Comparison of ENCODE assay signal across 14 cellular contexts in the genomic region with DNA sequence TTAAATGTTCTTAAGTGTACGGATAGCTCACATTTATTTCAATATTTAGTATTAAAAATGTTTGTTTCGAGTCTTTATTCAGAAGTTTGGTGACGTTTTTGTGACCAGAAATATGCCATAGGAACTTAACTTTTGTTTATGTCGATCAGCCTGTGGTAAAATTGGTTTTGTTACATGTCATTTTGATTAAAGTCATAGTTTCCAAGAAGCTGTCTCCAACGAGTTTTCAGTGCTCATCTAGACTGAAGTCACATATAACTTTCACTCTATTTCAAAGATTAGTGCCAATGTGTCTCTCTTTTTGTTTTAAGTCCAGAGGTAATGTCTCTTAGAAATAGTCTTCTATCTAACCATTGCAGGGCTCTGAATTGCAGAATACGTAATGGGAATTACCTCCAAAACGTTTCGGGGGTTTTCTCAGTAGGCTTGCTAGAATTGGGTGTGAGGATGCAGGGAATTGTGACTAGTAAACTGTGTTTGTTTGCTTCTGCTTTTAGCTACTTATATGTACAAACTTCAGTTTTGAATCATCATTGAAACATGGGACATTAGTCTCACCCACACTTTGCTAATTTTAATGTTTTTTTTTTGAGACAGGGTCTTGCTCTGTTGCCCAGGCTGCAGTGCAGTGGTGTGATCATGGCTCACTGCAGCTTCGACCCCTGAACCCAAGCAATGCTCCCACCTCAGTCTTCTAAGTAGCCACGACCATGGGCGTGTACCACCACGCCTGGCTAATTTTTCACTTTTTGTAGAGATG. TPM values are rescaled to one million over a fixed set of nuclear protein-coding genes. Genes with fewer than 3 reads are reported as not detected.
DNase-seq lines count a peak whose midpoint lies in the region; ATAC-seq, FAIRE-seq and TF ChIP-seq lines count a peak whose summit lies in the region.
"Had no signal": no experiment of that assay in that cellular context is flagged by ENCODE, and none has a peak within 500 bp of the region (broad histone marks: within the 10 kb centered on the region; RNA-seq: fewer than 3 reads in every experiment).

No MANE protein-coding gene starts in this region.

- H3K4me2 ChIP-seq in PC-3 (ENCODE audit: low read length) (peak overlapping the region; percentile 88), K562 (ENCODE audit: insufficient read depth, low read length) (no peak overlapping the region)

- H3K4me1 Mint-ChIP-seq in Caco-2 (ENCODE audit: low read depth, unreplicated experiment) = no peaks in the 10 kb centered on the region

- intact Hi-C loops in A673 (cut with micrococcal nuclease; ENCODE audit: unreplicated experiment) = loop anchor here (2.0 to 5.0 kb wide), 2 partner anchors 57 to 119 kb away; partner anchors contain the start of gene BMF
- intact Hi-C loops in PC-3 (cut with micrococcal nuclease) = loop anchor here (5.0 kb wide), 1 partner anchor 117 kb away; no protein-coding TSS in a partner anchor
- intact Hi-C loops in K562 (cut with micrococcal nuclease) = loop anchor here (5.0 kb wide), 1 partner anchor 112 kb away; no protein-coding TSS in a partner anchor
- intact Hi-C loops in Caco-2 (cut with micrococcal nuclease; ENCODE audit: unreplicated experiment) = no loop called here
- intact Hi-C loops in heart right ventricle (cut with DNase I) = loop anchor here in 5 of 10 donors (5.0 kb wide), 3 partner anchors 57 to 122 kb away; partner anchors contain the start of gene BMF (in 3 of the 5)

- no peaks in the 10 kb centered on the region for H3K9me3 ChIP-seq in A673 (ENCODE audit: low read depth, low read length, poor library complexity, severe bottlenecking)
- no peaks in the 10 kb centered on the region for H3K9me3 ChIP-seq in PC-3 (ENCODE audit: low read length)
- no peaks in the 10 kb centered on the region for H3K9me3 ChIP-seq in K562 (replicated peaks; ENCODE audit: control insufficient read depth, insufficient read depth, low read depth, low read length)
- H3K9me3 ChIP-seq in Caco-2 = no peaks in the 10 kb centered on the region
- no peaks in the 10 kb centered on the region for H3K9me3 ChIP-seq in heart right ventricle
- H3K9me3 ChIP-seq: prostate gland, testis had no signal

- no peaks in the 10 kb centered on the region for H3K9me1 ChIP-seq in K562 (ENCODE audit: control insufficient read depth, insufficient read depth, low read length)

- peaks cover 18% of the 10 kb centered on the region; the same call in 1 of the 2 replicates for H4K20me1 ChIP-seq in PC-3 (ENCODE audit: low read length)
- H4K20me1 ChIP-seq in K562 (replicated peaks; ENCODE audit: control insufficient read depth, insufficient read depth, low read length) = peaks cover 7% of the 10 kb centered on the region; the same call in 1 of the 2 replicates

- no peak for ATAC-seq in PC-3
- no peak for ATAC-seq in K562
- ATAC-seq in heart right ventricle = no peak

- no peak overlapping the region for H2AFZ ChIP-seq in PC-3 (ENCODE audit: low read length)
- H2AFZ ChIP-seq in K562 (ENCODE audit: low read depth, low read length) = no peak overlapping the region

- H3K27me3 ChIP-seq in A673 (replicated peaks; ENCODE audit: insufficient read depth, low read depth, low read length, poor library complexity) = no peaks in the 10 kb centered on the region
- no peaks in the 10 kb centered on the region for H3K27me3 ChIP-seq in PC-3 (ENCODE audit: low read length)
- no peaks in the 10 kb centered on the region for H3K27me3 ChIP-seq in K562 (ENCODE audit: control insufficient read depth in 2 of 2, insufficient read depth in 2 of 2, low read length in 2 of 2)
- H3K27me3 ChIP-seq in Caco-2 (replicated peaks; ENCODE audit: control insufficient read depth, insufficient read depth, low read length) = no peaks in the 10 kb centered on the region
- no peaks in the 10 kb centered on the region for H3K27me3 ChIP-seq in heart right ventricle
- H3K27me3 ChIP-seq: testis had no signal

- POLR2A ChIA-PET in A673 (lab: Charles Lee; ENCODE audit: low non-redundant PET) = no interaction called here
- POLR2A ChIA-PET in PC-3 (lab: Charles Lee; ENCODE audit: unreplicated experiment) = no interaction called here
- POLR2A ChIA-PET in K562 (lab: Yijun Ruan, JAX) = interaction anchor here (0.7 to 1.7 kb wide), 7 partner anchors 76 to 159 kb away, joined by 3 to 4 read pairs (median 3); partner anchors contain the start of gene SRP14
- POLR2A ChIA-PET in Caco-2 (lab: Charles Lee) = interaction anchor here (0.9 kb wide), 1 partner anchor 65 kb away, joined by 3 read pairs; no protein-coding TSS in a partner anchor

- H3K9ac ChIP-seq in PC-3 (ENCODE audit: low read length) (no peak overlapping the region), K562 (ENCODE audit: insufficient read depth in 1 of 2, low read depth in 2 of 2, low read length in 2 of 2) (peak overlapping the region in 1 of 2 experiments; percentile 9; a peak in 1 of 4 replicates)

- H3K4me3 ChIP-seq in A673 (ENCODE audit: low read depth, low read length, poor library complexity, severe bottlenecking) (peak overlapping the region; percentile 81), PC-3 (ENCODE audit: low read length) (peak overlapping the region; percentile 83), K562 (no peak overlapping the region; the same call in 1 of the 2 replicates), Caco-2 (ENCODE audit: low read depth, low read length) (no peak overlapping the region), heart right ventricle (no peak overlapping the region)
- H3K4me3 ChIP-seq: prostate gland, testis had no signal

- no peak overlapping the region for H3K4me3 Mint-ChIP-seq in Caco-2 (ENCODE audit: unreplicated experiment)

- H3K9me3 Mint-ChIP-seq in Caco-2 (ENCODE audit: unreplicated experiment) = no peaks in the 10 kb centered on the region

- TF ChIP-seq CTCF in A673 (conservative IDR thresholded peaks at IDR 0.05; ENCODE audit: low read depth, low read length) = no peak
- TF ChIP-seq CTCF in PC-3 (conservative IDR thresholded peaks at IDR 0.05; ENCODE audit: low read depth, low read length) = no peak
- no peak for TF ChIP-seq CTCF in K562 (IDR thresholded peaks at IDR 0.05 in 2 of 3, conservative IDR thresholded peaks at IDR 0.05 in 1 of 3; ENCODE audit: insufficient read depth in 2 of 3, low read depth in 1 of 3, low read length in 3 of 3)
- no peak for TF ChIP-seq CTCF in Caco-2 (IDR thresholded peaks at IDR 0.05; ENCODE audit: insufficient read depth in 1 of 2, low read depth in 1 of 2, low read length in 1 of 2, severe bottlenecking in 1 of 2, unreplicated experiment in 1 of 2)
- TF ChIP-seq CTCF in heart right ventricle (IDR thresholded peaks at IDR 0.05) = no peak

- H3K27me3 Mint-ChIP-seq in Caco-2 (ENCODE audit: insufficient read depth, unreplicated experiment) = no peaks in the 10 kb centered on the region

- WGBS in K562 (ENCODE audit: insufficient coverage, low coverage, missing lambda C conversion rate) = 72% methylated on average over 12 of the region's 12 CpGs
- 88 to 90% methylated on average over 12 of the region's 12 CpGs for WGBS in heart right ventricle, 2 donors

- H3K4me1 ChIP-seq in A673 (ENCODE audit: insufficient read depth, low read length, poor library complexity, severe bottlenecking) = peaks cover 17% of the 10 kb centered on the region
- H3K4me1 ChIP-seq in PC-3 (ENCODE audit: insufficient read depth, low read length) = peaks cover 24% of the 10 kb centered on the region
- H3K4me1 ChIP-seq in K562 (replicated peaks in 1 of 2; ENCODE audit: control insufficient read depth in 2 of 2, insufficient read depth in 2 of 2, low read length in 2 of 2) = peaks cover 0 to 10% of the 10 kb centered on the region in 2 experiments; a peak in 3 of 5 replicates
- peaks cover 14% of the 10 kb centered on the region; the same call in 1 of the 2 replicates for H3K4me1 ChIP-seq in Caco-2
- peaks cover 0 to 30% (median 10%) of the 10 kb centered on the region in 9 donors for H3K4me1 ChIP-seq in heart right ventricle
- H3K4me1 ChIP-seq: prostate gland, testis had no signal

- CTCF ChIA-PET in A673 (lab: Charles Lee) (no interaction called here), PC-3 (lab: Charles Lee) (no interaction called here), K562 (lab: Yijun Ruan, JAX; ENCODE audit: low intra/inter-chr PET ratio) (no interaction called here), Caco-2 (lab: Charles Lee) (no interaction called here)

- no peak for TF ChIP-seq RAD21 in K562 (CRISPR knock-in tag; conservative IDR thresholded peaks at IDR 0.05 in 1 of 2, IDR thresholded peaks at IDR 0.05 in 1 of 2)

- no peaks in the 10 kb centered on the region for H3K9me2 ChIP-seq in PC-3 (replicated peaks; ENCODE audit: low read length)

- peak overlapping the region; percentile 30 for H3K27ac ChIP-seq in A673 (ENCODE audit: low read depth, low read length, poor library complexity, severe bottlenecking)
- H3K27ac ChIP-seq in PC-3 (ENCODE audit: low read length) = no peak overlapping the region
- no peak overlapping the region for H3K27ac ChIP-seq in K562 (ENCODE audit: extremely low read depth, low read depth, low read length)
- H3K27ac ChIP-seq in heart right ventricle = no peak overlapping the region
- H3K27ac ChIP-seq: prostate gland, testis had no signal

- no peaks in the 10 kb centered on the region for H3F3A ChIP-seq in PC-3 (ENCODE audit: low read length, unreplicated experiment)

- H3K79me2 ChIP-seq in PC-3 (ENCODE audit: low read length) = peaks cover 77% of the 10 kb centered on the region
- H3K79me2 ChIP-seq in K562 (ENCODE audit: control insufficient read depth, insufficient read depth, low read length) = peaks cover 66% of the 10 kb centered on the region

- H3K36me3 ChIP-seq in A673 (ENCODE audit: insufficient read depth, low read length, poor library complexity, severe bottlenecking) (peaks cover 61% of the 10 kb centered on the region), PC-3 (ENCODE audit: low read depth, low read length) (peaks cover 47% of the 10 kb centered on the region), K562 (ENCODE audit: control insufficient read depth, insufficient read depth, low read length) (peaks cover 61% of the 10 kb centered on the region), Caco-2 (ENCODE audit: control insufficient read depth, insufficient read depth, low read length) (no peaks in the 10 kb centered on the region), heart right ventricle (peaks cover 0 to 17% (median 0%) of the 10 kb centered on the region in 9 donors)
- H3K36me3 ChIP-seq: prostate gland had no signal

- no peak for TF ChIP-seq EP300 in K562 (IDR thresholded peaks at IDR 0.05; ENCODE audit: low read length)

- H3K27ac Mint-ChIP-seq in Caco-2 (ENCODE audit: unreplicated experiment) = no peak overlapping the region

- peaks cover 27% of the 10 kb centered on the region for H3K36me3 Mint-ChIP-seq in Caco-2 (ENCODE audit: insufficient read depth, unreplicated experiment)

- peak; percentile 33 for FAIRE-seq in GM12892 (lab: Jason Lieb, UNC)
- no peak for FAIRE-seq in K562 (lab: Jason Lieb, UNC)
- no peak for FAIRE-seq in HTR-8/SVneo (lab: Jason Lieb, UNC)
- FAIRE-seq: kidney had no signal

- no peak for TF ChIP-seq POLR2A in GM12892 (IDR thresholded peaks at IDR 0.05; ENCODE audit: low read depth, low read length)
- TF ChIP-seq POLR2A in K562 (conservative IDR thresholded peaks at IDR 0.05) = no peak

- DNase-seq in A673 (ENCODE audit: low spot score) (no peak), GM12892 (ENCODE audit: insufficient read length) (no peak), PC-3 (no peak), K562 (ENCODE audit: extremely low read depth in 1 of 4, low spot score in 3 of 4) (no peak), HTR-8/SVneo (ENCODE audit: insufficient read length, low spot score) (no peak), Caco-2 (no peak), NCI-H2029 (lab: John Stamatoyannopoulos, UW) (no peak), heart right ventricle (no peak)
- DNase-seq: activated naive CD4-positive, alpha-beta T cell; IMR-90; kidney; NCI-H1417 treated with DMSO at 0.1 percent for 48 hours; testis had no signal

- in situ Hi-C loops in K562 (cut with MboI) = no loop called here

- no TSS peak for BruUV-seq in A673 (replicated peaks; lab: Mats Ljungman, UMichigan)
- BruUV-seq in PC-3 (replicated peaks; lab: Mats Ljungman, UMichigan) = no TSS peak
- BruUV-seq in K562 (replicated peaks; lab: Mats Ljungman, UMichigan) = no TSS peak
- no TSS peak for BruUV-seq in Caco-2 (replicated peaks; lab: Mats Ljungman, UMichigan)

RNA-seq across cellular contexts. Expression of gene BUB1B, which starts 3.0 kb away (rescaled TPM):
- total RNA-seq in A673 (2021) = 190 and 196 TPM in 2 replicates
- 49.2 TPM for polyA plus RNA-seq in GM12892 (2012; ENCODE audit: missing spikeins)
- 73.0 and 96.4 TPM in 2 replicates for total RNA-seq in PC-3 (2014; rRNA removed)
- total RNA-seq in K562 (2011; cell fraction: chromatin; rRNA removed; ENCODE audit: low replicate concordance) = 100 and 246 TPM in 2 replicates
- 43.7 and 56.3 TPM in 2 replicates for total RNA-seq in K562 (2011; cell fraction: nucleolus; rRNA removed)
- 69.7 and 78.0 TPM in 2 replicates for total RNA-seq in K562 (2011; cell fraction: nucleoplasm; rRNA removed)
- 73.1 and 79.1 TPM in 2 replicates for total RNA-seq in K562 (2014; rRNA removed)
- total RNA-seq in K562 (2014; rRNA removed; fragmentation: Illumina TruSeq; extraction: Trizol) = 89.7 and 95.5 TPM in 2 replicates
- total RNA-seq in K562 (2015; rRNA removed; fragmentation: Illumina TruSeq; extraction: Trizol) = 81.0 and 82.2 TPM in 2 replicates
- 72.8 and 75.6 TPM in 2 replicates for total RNA-seq in K562 (2021)
- polyA plus RNA-seq in K562 (2011; rRNA removed) = 113 and 118 TPM in 2 replicates
- polyA plus RNA-seq in K562 (2011; cell fraction: cytosol; rRNA removed) = 21.6 and 38.9 TPM in 2 replicates
- 208 and 313 TPM in 2 replicates for polyA plus RNA-seq in K562 (2011; cell fraction: nucleus; rRNA removed)
- polyA plus RNA-seq in K562 (2012) = 46.2 and 52.2 TPM in 2 replicates
- 92.6 and 105 TPM in 2 replicates for polyA plus RNA-seq in K562 (2014; fragmentation: Illumina TruSeq; extraction: Trizol)
- polyA plus RNA-seq in K562 (2014; fragmentation: Nextera tagmentation; extraction: Ambion mirVana) = 10 to 100 TPM; 28.7 to 43.3 TPM
- 93.4 and 94.2 TPM in 2 replicates for polyA plus RNA-seq in K562 (2014; rRNA removed)
- 80.8 and 91.4 TPM in 2 replicates for polyA minus RNA-seq in K562 (2011; rRNA and poly(A)+ RNA removed)
- polyA minus RNA-seq in K562 (2011; cell fraction: cytosol; rRNA and poly(A)+ RNA removed) = 26.2 and 37.5 TPM in 2 replicates
- polyA minus RNA-seq in K562 (2011; cell fraction: nucleus; rRNA and poly(A)+ RNA removed) = 50.5 and 120 TPM in 2 replicates
- total RNA-seq in Caco-2 (2022) = 62.7 and 73.5 TPM in 2 replicates
- 1 to 10 TPM in 6 of 10 donors, under 1 TPM in 4; 0.42 to 5.1 (median 1.3) TPM for total RNA-seq in heart right ventricle
- polyA plus RNA-seq in heart right ventricle = under 1 TPM; 0.17 to 0.80 TPM

RNA-seq across cellular contexts. Expression of gene BMF, which starts 55.2 kb away (rescaled TPM):
- total RNA-seq in A673 (2021) = 18.5 and 29.9 TPM in 2 replicates
- polyA plus RNA-seq in GM12892 (2012; ENCODE audit: missing spikeins) = 22.2 TPM
- 0.95 and 5.2 TPM in 2 replicates for total RNA-seq in PC-3 (2014; rRNA removed)
- total RNA-seq in K562 (2011; cell fraction: chromatin; rRNA removed; ENCODE audit: low replicate concordance) = 0.58 and 3.5 TPM in 2 replicates
- 2.5 and 2.8 TPM in 2 replicates for total RNA-seq in K562 (2011; cell fraction: nucleolus; rRNA removed)
- total RNA-seq in K562 (2011; cell fraction: nucleoplasm; rRNA removed) = 0.81 and 1.7 TPM in 2 replicates
- total RNA-seq in K562 (2014; rRNA removed) = 0.41 and 0.59 TPM in 2 replicates
- total RNA-seq in K562 (2014; rRNA removed; fragmentation: Illumina TruSeq; extraction: Trizol) = 0.25 and 0.32 TPM in 2 replicates
- 0.19 and 0.29 TPM in 2 replicates for total RNA-seq in K562 (2015; rRNA removed; fragmentation: Illumina TruSeq; extraction: Trizol)
- total RNA-seq in K562 (2021) = 0.56 and 0.91 TPM in 2 replicates
- 0.35 and 0.59 TPM in 2 replicates for polyA plus RNA-seq in K562 (2011; rRNA removed)
- polyA plus RNA-seq in K562 (2011; cell fraction: cytosol; rRNA removed) = 0.49 and 0.56 TPM in 2 replicates
- 0.76 and 0.92 TPM in 2 replicates for polyA plus RNA-seq in K562 (2011; cell fraction: nucleus; rRNA removed)
- 0.53 and 3.8 TPM in 2 replicates for polyA plus RNA-seq in K562 (2012)
- 0.52 and 0.87 TPM in 2 replicates for polyA plus RNA-seq in K562 (2014; fragmentation: Illumina TruSeq; extraction: Trizol)
- not detected for polyA plus RNA-seq in K562 (2014; fragmentation: Nextera tagmentation; extraction: Ambion mirVana)
- polyA plus RNA-seq in K562 (2014; rRNA removed) = 0.82 and 0.86 TPM in 2 replicates
- polyA minus RNA-seq in K562 (2011; rRNA and poly(A)+ RNA removed) = 0.54 and 1.1 TPM in 2 replicates
- polyA minus RNA-seq in K562 (2011; cell fraction: cytosol; rRNA and poly(A)+ RNA removed) = 1.2 TPM in 1 of 2 replicates, not detected in the other
- polyA minus RNA-seq in K562 (2011; cell fraction: nucleus; rRNA and poly(A)+ RNA removed) = 0.40 and 1.00 TPM in 2 replicates
- 78.2 and 81.5 TPM in 2 replicates for total RNA-seq in Caco-2 (2022)
- 10 to 100 TPM in 1 of 10 donors, 1 to 10 TPM in 8, under 1 TPM in 1; 0.92 to 10.2 (median 3.0) TPM for total RNA-seq in heart right ventricle
- polyA plus RNA-seq in heart right ventricle = 1 to 10 TPM; 2.1 to 4.6 TPM

Comparison
In these comparisons a context has a peak if more than half of its experiments do, and no peak if none do; other contexts are left out.
1. H3K4me3 ChIP-seq: peak in A673 (single experiment) and PC-3 (single experiment); none in K562 (single experiment), Caco-2 (single experiment) and heart right ventricle (0 of 10).
2. RNA of gene BUB1B, which starts 3.0 kb away (total RNA-seq): 190 to 196 TPM in A673, 43.7 to 246 TPM in K562, 62.7 to 73.5 TPM in Caco-2 and 73.0 to 96.4 TPM in PC-3; 0.42 to 5.1 TPM in heart right ventricle; every median in the first group is over 4 times any median in the second.
3. POLR2A ChIA-PET loops: an anchor here in K562 (0.7 to 1.7 kb wide) and Caco-2 (0.9 kb wide); none called in A673 and PC-3.